Comparison of ENCODE assay signal across 2 cellular contexts in the genomic region with DNA sequence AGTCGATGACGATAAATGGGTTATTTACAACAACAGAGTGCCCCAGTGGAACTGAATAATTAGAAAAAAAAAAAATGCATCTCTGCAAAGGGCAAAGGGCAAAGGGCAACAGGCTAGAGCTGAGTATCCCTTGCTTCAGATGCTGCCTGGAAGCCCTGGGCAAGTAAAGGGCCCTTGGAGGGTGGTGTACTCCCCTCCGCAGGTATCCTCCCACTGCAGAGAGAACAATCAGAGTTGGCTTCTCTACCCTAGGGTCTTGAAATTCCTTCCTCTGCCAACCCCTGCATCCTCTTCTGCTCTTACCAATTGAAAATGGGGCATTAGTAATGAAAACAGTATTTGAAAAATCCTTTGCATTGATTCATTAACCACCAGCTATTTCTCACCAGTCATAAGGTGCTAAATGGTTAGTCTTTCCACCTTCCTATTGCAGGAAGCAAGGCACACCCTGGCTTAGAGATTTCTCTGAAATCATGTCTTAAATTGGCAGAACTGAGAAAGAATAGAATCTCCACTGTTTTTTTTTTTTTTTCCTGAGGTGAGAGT.
TF ChIP-seq lines count a peak whose summit lies in the region.

No MANE protein-coding gene starts in this region.

TF ChIP-seq in GM23338, 12 proteins besides CTCF, POLR2A, EP300 and RAD21:
- TF ChIP-seq, protein P1, sequence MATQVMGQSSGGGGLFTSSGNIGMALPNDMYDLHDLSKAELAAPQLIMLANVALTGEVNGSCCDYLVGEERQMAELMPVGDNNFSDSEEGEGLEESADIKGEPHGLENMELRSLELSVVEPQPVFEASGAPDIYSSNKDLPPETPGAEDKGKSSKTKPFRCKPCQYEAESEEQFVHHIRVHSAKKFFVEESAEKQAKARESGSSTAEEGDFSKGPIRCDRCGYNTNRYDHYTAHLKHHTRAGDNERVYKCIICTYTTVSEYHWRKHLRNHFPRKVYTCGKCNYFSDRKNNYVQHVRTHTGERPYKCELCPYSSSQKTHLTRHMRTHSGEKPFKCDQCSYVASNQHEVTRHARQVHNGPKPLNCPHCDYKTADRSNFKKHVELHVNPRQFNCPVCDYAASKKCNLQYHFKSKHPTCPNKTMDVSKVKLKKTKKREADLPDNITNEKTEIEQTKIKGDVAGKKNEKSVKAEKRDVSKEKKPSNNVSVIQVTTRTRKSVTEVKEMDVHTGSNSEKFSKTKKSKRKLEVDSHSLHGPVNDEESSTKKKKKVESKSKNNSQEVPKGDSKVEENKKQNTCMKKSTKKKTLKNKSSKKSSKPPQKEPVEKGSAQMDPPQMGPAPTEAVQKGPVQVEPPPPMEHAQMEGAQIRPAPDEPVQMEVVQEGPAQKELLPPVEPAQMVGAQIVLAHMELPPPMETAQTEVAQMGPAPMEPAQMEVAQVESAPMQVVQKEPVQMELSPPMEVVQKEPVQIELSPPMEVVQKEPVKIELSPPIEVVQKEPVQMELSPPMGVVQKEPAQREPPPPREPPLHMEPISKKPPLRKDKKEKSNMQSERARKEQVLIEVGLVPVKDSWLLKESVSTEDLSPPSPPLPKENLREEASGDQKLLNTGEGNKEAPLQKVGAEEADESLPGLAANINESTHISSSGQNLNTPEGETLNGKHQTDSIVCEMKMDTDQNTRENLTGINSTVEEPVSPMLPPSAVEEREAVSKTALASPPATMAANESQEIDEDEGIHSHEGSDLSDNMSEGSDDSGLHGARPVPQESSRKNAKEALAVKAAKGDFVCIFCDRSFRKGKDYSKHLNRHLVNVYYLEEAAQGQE (IDR thresholded peaks at IDR 0.05; ENCODE audit: unreplicated experiment) = no peak
- no peak for TF ChIP-seq JUNB (IDR thresholded peaks at IDR 0.05; ENCODE audit: unreplicated experiment)

TF ChIP-seq in GM12878, 131 proteins besides CTCF, POLR2A, EP300 and RAD21:
- TF ChIP-seq NR2C1 (IDR thresholded peaks at IDR 0.05) (peak; percentile 36; the same call in 1 of the 2 replicates), NR2C2 (IDR thresholded peaks at IDR 0.05; ENCODE audit: borderline replicate concordance, control insufficient read depth, insufficient read length, low read depth) (no peak)
